Comparison of ENCODE assay signal across 21 cellular contexts in genomic region chr12:79085106-79085682, GRCh38.
DNase-seq lines count a peak whose midpoint lies in the region; ATAC-seq and TF ChIP-seq lines count a peak whose summit lies in the region.
"Had no signal": no experiment of that assay in that cellular context is flagged by ENCODE, and none has a peak within 500 bp of the region (broad histone marks: within the 10 kb centered on the region; RNA-seq: fewer than 3 reads in every experiment).

No MANE protein-coding gene starts in this region.

- POLR2A ChIA-PET in A673 (lab: Charles Lee; ENCODE audit: low non-redundant PET) = no interaction called here

- peak overlapping the region; percentile 12; the same call in 1 of the 2 replicates for H2AFZ ChIP-seq in KMS-11 (ENCODE audit: low read depth)

- DNase-seq in A673 (ENCODE audit: low spot score) = no peak
- DNase-seq in NCI-H1436 treated with DMSO at 0.1 percent for 48 hours (lab: John Stamatoyannopoulos, UW) = no peak
- DNase-seq in occipital lobe (lab: John Stamatoyannopoulos, UW) = no peak
- no peak for DNase-seq in stimulated activated naive CD4-positive, alpha-beta T cell (lab: John Stamatoyannopoulos, UW)
- DNase-seq: 8988T; activated CD4-positive, alpha-beta T cell treated with anti-CD3 and anti-CD28 coated beads for 1 hour; activated naive CD4-positive, alpha-beta T cell treated with anti-CD3 and anti-CD28 coated beads, Interleukin-2, amount 50 U/mL, for 16 hours; DND-41; endodermal cell; IMR-90; left colon; naive thymus-derived CD4-positive, alpha-beta T cell; NCI-H1417 treated with DMSO at 0.1 percent for 48 hours; NCI-H524 treated with DMSO at 0.1 percent for 48 hours; stimulated activated CD4-positive, alpha-beta T cell treated with anti-CD3 and anti-CD28 coated beads, Interleukin-4, amount 100 ng/mL, for 4 hours; upper lobe of right lung had no signal

- BruUV-seq in A673 (replicated peaks; lab: Mats Ljungman, UMichigan) = no TSS peak

- no peaks in the 10 kb centered on the region for H3K27me3 ChIP-seq in KMS-11 (ENCODE audit: insufficient read depth, low read depth)
- no peaks in the 10 kb centered on the region for H3K27me3 ChIP-seq in A673 (replicated peaks; ENCODE audit: insufficient read depth, low read depth, low read length, poor library complexity)
- H3K27me3 ChIP-seq: upper lobe of right lung had no signal

- no peaks in the 10 kb centered on the region for H4K20me1 ChIP-seq in KMS-11 (ENCODE audit: insufficient read depth)

- no peaks in the 10 kb centered on the region for H3K9me3 ChIP-seq in A673 (ENCODE audit: low read depth, low read length, poor library complexity, severe bottlenecking)
- H3K9me3 ChIP-seq: upper lobe of right lung had no signal

- no peaks in the 10 kb centered on the region for H3K79me2 ChIP-seq in KMS-11 (ENCODE audit: insufficient read depth, low read depth)

- CTCF ChIA-PET in A673 (lab: Charles Lee) = no interaction called here

- H3K4me3 ChIP-seq in KMS-11 (IDR thresholded peaks at IDR 0.05; ENCODE audit: insufficient read depth, low read depth, low read length) (no peak overlapping the region), A673 (ENCODE audit: low read depth, low read length, poor library complexity, severe bottlenecking) (no peak overlapping the region)
- H3K4me3 ChIP-seq: upper lobe of right lung had no signal

- H3K4me1 ChIP-seq in KMS-11 (ENCODE audit: low read depth, poor library complexity, severe bottlenecking) = peaks cover 64% of the 10 kb centered on the region
- peaks cover 10% of the 10 kb centered on the region for H3K4me1 ChIP-seq in A673 (ENCODE audit: insufficient read depth, low read length, poor library complexity, severe bottlenecking)
- H3K4me1 ChIP-seq: upper lobe of right lung had no signal

- H3K36me3 ChIP-seq in KMS-11 (ENCODE audit: insufficient read depth) (no peaks in the 10 kb centered on the region), A673 (ENCODE audit: insufficient read depth, low read length, poor library complexity, severe bottlenecking) (no peaks in the 10 kb centered on the region)
- H3K36me3 ChIP-seq: upper lobe of right lung had no signal

- ATAC-seq in GM18498 (IDR thresholded peaks at IDR 0.05; ENCODE audit: unreplicated experiment) = peak; percentile 67
- peak; percentile 44 for ATAC-seq in GM19467 (IDR thresholded peaks at IDR 0.05; ENCODE audit: unreplicated experiment)
- peak; percentile 67 for ATAC-seq in HG02678 (IDR thresholded peaks at IDR 0.05; ENCODE audit: unreplicated experiment)
- ATAC-seq: left colon; naive thymus-derived CD4-positive, alpha-beta T cell; upper lobe of right lung had no signal

- peak overlapping the region; percentile 86 for H3K4me2 ChIP-seq in KMS-11

- no peak overlapping the region for H3K9ac ChIP-seq in KMS-11

- TF ChIP-seq CTCF in KMS-11 (conservative IDR thresholded peaks at IDR 0.05; ENCODE audit: low read depth, low read length) (no peak), A673 (conservative IDR thresholded peaks at IDR 0.05; ENCODE audit: low read depth, low read length) (no peak)

- intact Hi-C loops in A673 (cut with micrococcal nuclease; ENCODE audit: unreplicated experiment) = no loop called here

- H3K27ac ChIP-seq in KMS-11 = peak overlapping the region; percentile 6; the same call in 1 of the 2 replicates
- no peak overlapping the region for H3K27ac ChIP-seq in A673 (ENCODE audit: low read depth, low read length, poor library complexity, severe bottlenecking)
- H3K27ac ChIP-seq: HL-60, upper lobe of right lung had no signal
